ENCODE assay signal across 1 cellular context in genomic region chr22:37000676-37001534, GRCh38.
TF ChIP-seq lines count a peak whose summit lies in the region.

No MANE protein-coding gene starts in this region.

TF ChIP-seq in HCT116, 20 proteins besides CTCF, POLR2A, EP300 and RAD21 (continued from another document):
- no peak for TF ChIP-seq REST (IDR thresholded peaks at IDR 0.05; ENCODE audit: low read depth)
- no peak for TF ChIP-seq ELF1 (IDR thresholded peaks at IDR 0.05; ENCODE audit: borderline replicate concordance, low read depth)
- no peak for TF ChIP-seq EZH2phosphoT487 (IDR thresholded peaks at IDR 0.05; ENCODE audit: borderline replicate concordance)
- no peak for TF ChIP-seq EGR1 (IDR thresholded peaks at IDR 0.05; ENCODE audit: low read depth)
- TF ChIP-seq SRF (IDR thresholded peaks at IDR 0.05; ENCODE audit: low read depth), result no peak
- TF ChIP-seq EZH2 (IDR thresholded peaks at IDR 0.05), result no peak
- TF ChIP-seq SIN3A (IDR thresholded peaks at IDR 0.05; ENCODE audit: low read depth), result no peak
- TF ChIP-seq ZNF274 (IDR thresholded peaks at IDR 0.05; ENCODE audit: low read depth, low read length), result no peak
- TF ChIP-seq YY1 (IDR thresholded peaks at IDR 0.05; ENCODE audit: extremely low read depth, insufficient replicate concordance, low read depth, low read length), result no peak
